8 cellular contexts compared by ENCODE assay signal in the genomic region with DNA sequence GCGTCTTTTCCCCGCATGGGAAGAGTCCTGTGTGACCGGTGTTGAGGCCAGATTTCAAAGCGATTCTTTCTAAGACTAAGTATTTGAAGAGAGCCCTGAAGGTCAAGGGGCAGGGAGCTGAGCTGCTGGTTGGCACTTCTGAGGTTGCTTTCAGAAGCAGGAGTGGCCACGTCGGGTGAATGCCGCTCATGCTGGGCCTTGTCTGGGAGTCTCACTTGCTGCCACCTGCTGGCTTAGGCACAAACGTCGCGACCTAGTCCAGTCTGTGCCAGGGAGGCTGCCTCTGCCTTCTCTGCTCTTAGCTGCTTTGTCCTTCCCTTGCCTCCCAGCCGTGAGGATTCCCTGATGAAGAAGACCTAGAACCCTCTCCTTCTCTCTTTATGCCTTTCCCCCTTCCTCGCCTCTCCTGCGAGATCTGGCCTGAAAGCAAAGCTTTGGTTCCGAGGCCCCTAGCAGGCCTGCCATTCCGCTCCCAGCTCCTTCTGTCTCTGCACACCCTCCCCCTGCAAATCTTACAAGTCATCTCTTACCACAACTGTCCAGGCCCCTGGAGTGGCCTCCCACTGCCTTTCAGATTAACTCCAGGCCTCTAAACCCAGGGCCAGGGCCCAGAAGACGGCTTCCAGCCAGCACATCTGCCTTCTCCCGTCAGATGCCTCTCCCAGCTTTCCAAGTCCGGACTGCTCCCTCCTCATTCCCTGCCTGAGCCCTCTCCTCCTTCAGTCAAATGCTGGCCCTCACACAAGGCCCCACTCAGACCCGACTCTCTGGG. TPM values are rescaled to one million over a fixed set of nuclear protein-coding genes. Genes with fewer than 3 reads are reported as not detected.
DNase-seq lines count a peak whose midpoint lies in the region; ATAC-seq and TF ChIP-seq lines count a peak whose summit lies in the region.

No MANE protein-coding gene starts in this region.

- no peaks in the 10 kb centered on the region for H3K9me3 ChIP-seq in cardiac muscle cell (ENCODE audit: low read depth)

- TF ChIP-seq CTCF in cardiac muscle cell (IDR thresholded peaks at IDR 0.05; ENCODE audit: low read depth, low read length) = peak; percentile 58

- H3K36me3 ChIP-seq in cardiac muscle cell = peaks cover 3% of the 10 kb centered on the region

- no peaks in the 10 kb centered on the region for H3K4me1 ChIP-seq in cardiac muscle cell (ENCODE audit: low read depth)

- no peak overlapping the region for H3K4me3 ChIP-seq in cardiac muscle cell

- no peaks in the 10 kb centered on the region for H3K27me3 ChIP-seq in cardiac muscle cell

- ATAC-seq in HG03135 (IDR thresholded peaks at IDR 0.05; ENCODE audit: unreplicated experiment) = no peak
- no peak for ATAC-seq in HG03460 (IDR thresholded peaks at IDR 0.05; ENCODE audit: unreplicated experiment)

- H3K27ac ChIP-seq in cardiac muscle cell = peak overlapping the region; percentile 57

- peak; percentile 15 for DNase-seq in NCI-H2171 treated with DMSO at 0.1 percent for 48 hours (lab: John Stamatoyannopoulos, UW)
- no peak for DNase-seq in NCI-H2171 (lab: John Stamatoyannopoulos, UW)
- DNase-seq in NCI-H1694 treated with DMSO at 0.1 percent for 48 hours (lab: John Stamatoyannopoulos, UW) = peak; percentile 52
- peak; percentile 65 to 70 for DNase-seq in activated T-cell treated with anti-CD3 and anti-CD28 coated beads, Interleukin-2, amount 50 U/mL, for 48 hours
- DNase-seq in cardiac muscle cell (ENCODE audit: low read depth in 1 of 2, low spot score in 1 of 2) = peak; percentile 71 to 82
- DNase-seq in putamen (ENCODE audit: low spot score) = peak; percentile 50

RNA-seq across cellular contexts. Expression of a gene that starts 11.4 kb away (rescaled TPM):
- 17.0 and 21.1 TPM in 2 replicates for total RNA-seq in cardiac muscle cell
- 13.5 and 17.8 TPM in 2 replicates for polyA plus RNA-seq in cardiac muscle cell

RNA-seq across cellular contexts. Expression of a gene that starts 11.9 kb away (rescaled TPM):
- total RNA-seq in cardiac muscle cell = 6.1 and 8.8 TPM in 2 replicates
- polyA plus RNA-seq in cardiac muscle cell = 3.6 and 5.0 TPM in 2 replicates

RNA-seq across cellular contexts. Expression of a gene that starts 20.4 kb away (rescaled TPM):
- 141 and 232 TPM in 2 replicates for total RNA-seq in cardiac muscle cell
- 155 and 286 TPM in 2 replicates for polyA plus RNA-seq in cardiac muscle cell

RNA-seq across cellular contexts. Expression of a gene that starts 20.7 kb away (rescaled TPM):
- 56.0 and 91.8 TPM in 2 replicates for total RNA-seq in cardiac muscle cell
- polyA plus RNA-seq in cardiac muscle cell = 154 and 165 TPM in 2 replicates

RNA-seq across cellular contexts. Expression of a gene that starts 38.7 kb away (rescaled TPM):
- total RNA-seq in cardiac muscle cell = 5.4 and 7.1 TPM in 2 replicates
- 4.0 and 5.0 TPM in 2 replicates for polyA plus RNA-seq in cardiac muscle cell
